Comparison of ENCODE assay signal across 9 cellular contexts in genomic region chr22:24806663-24807001, GRCh38. TPM values are rescaled to one million over a fixed set of nuclear protein-coding genes. Genes with fewer than 3 reads are reported as not detected.
DNase-seq lines count a peak whose midpoint lies in the region; ATAC-seq and TF ChIP-seq lines count a peak whose summit lies in the region.
"Had no signal": no experiment of that assay in that cellular context is flagged by ENCODE, and none has a peak within 500 bp of the region (broad histone marks: within the 10 kb centered on the region; RNA-seq: fewer than 3 reads in every experiment).

No MANE protein-coding gene starts in this region.

- no peaks in the 10 kb centered on the region for H3K36me3 Mint-ChIP-seq in natural killer cell

- DNase-seq in effector memory CD4-positive, alpha-beta T cell: no peak
- DNase-seq in natural killer cell (no peak), SK-N-DZ (ENCODE audit: low spot score) (no peak), GM13977 (ENCODE audit: low spot score) (no peak)

- POLR2A ChIA-PET in HEK293 (lab: Yijun Ruan, JAX): interaction anchor here (1.0 kb wide), 1 partner anchor 251 kb away, joined by 6 read pairs; the partner anchor contains the start of genes GUCD1 and SNRPD3

- TF ChIP-seq CTCF in 22Rv1 (IDR thresholded peaks at IDR 0.05): no peak
- no peak for TF ChIP-seq CTCF in HEK293 (tag by site-specific recombination; IDR thresholded peaks at IDR 0.05)
- TF ChIP-seq CTCF in natural killer cell (IDR thresholded peaks at IDR 0.05): no peak
- TF ChIP-seq CTCF in GM13977 (IDR thresholded peaks at IDR 0.05; ENCODE audit: extremely low read depth, insufficient read depth, missing control alignments): no peak

- intact Hi-C loops in natural killer cell (cut with micrococcal nuclease): loop anchor here (2.0 kb wide), 1 partner anchor 38 kb away; no protein-coding TSS in a partner anchor

- peak overlapping the region; percentile 63 for H3K4me3 ChIP-seq in HEK293 (ENCODE audit: low read depth, low read length)
- peak overlapping the region; percentile 60 for H3K4me3 ChIP-seq in effector memory CD4-positive, alpha-beta T cell (ENCODE audit: insufficient read depth, low read depth, low read length, poor library complexity, severe bottlenecking)

- no peaks in the 10 kb centered on the region for H3K36me3 ChIP-seq in HEK293 (ENCODE audit: control insufficient read depth in 2 of 2, insufficient read depth in 1 of 2, low read length in 2 of 2)
- H3K36me3 ChIP-seq in effector memory CD4-positive, alpha-beta T cell (ENCODE audit: control insufficient read depth, insufficient read depth, low read length): no peaks in the 10 kb centered on the region

- 0 out of 2 replicates have a peak, but pooled peaks cover 2% of the 10 kb centered on the region for H3K4me1 ChIP-seq in HEK293 (ENCODE audit: control insufficient read depth, insufficient read depth, low read length)
- peaks cover 6% of the 10 kb centered on the region for H3K4me1 ChIP-seq in effector memory CD4-positive, alpha-beta T cell (ENCODE audit: control insufficient read depth, insufficient read depth, low read length, poor library complexity, severe bottlenecking)

- no peaks in the 10 kb centered on the region for H3K9me3 Mint-ChIP-seq in natural killer cell

- CTCF ChIA-PET in HEK293 (lab: Yijun Ruan, JAX): interaction anchor here (0.7 to 1.0 kb wide), 3 partner anchors 20 to 82 kb away, joined by 3 to 8 read pairs (median 3); no protein-coding TSS in a partner anchor

- H3K27me3 Mint-ChIP-seq in natural killer cell (ENCODE audit: low read depth in 2 of 2): no peaks in the 10 kb centered on the region

- peaks cover 12 to 30% of the 10 kb centered on the region in 2 donors for H3K4me1 Mint-ChIP-seq in natural killer cell

- peak overlapping the region; percentile 31; the same call in 1 of the 2 replicates for H3K27ac ChIP-seq in 22Rv1
- H3K27ac ChIP-seq in HEK293 (ENCODE audit: extremely low read depth, low read depth, low read length): no peak overlapping the region
- peak overlapping the region; percentile 21 for H3K27ac ChIP-seq in effector memory CD4-positive, alpha-beta T cell (ENCODE audit: insufficient read depth, low read length, poor library complexity, severe bottlenecking)

- H3K27me3 ChIP-seq in effector memory CD4-positive, alpha-beta T cell (replicated peaks; ENCODE audit: control insufficient read depth, insufficient read depth, low read length, poor library complexity, severe bottlenecking): no peaks in the 10 kb centered on the region

- ATAC-seq in natural killer cell (no peak), GM19467 (IDR thresholded peaks at IDR 0.05; ENCODE audit: unreplicated experiment) (no peak), HG02840 (IDR thresholded peaks at IDR 0.05; ENCODE audit: low FRiP score, unreplicated experiment) (no peak)

- H3K27ac Mint-ChIP-seq in natural killer cell: peak overlapping the region in 1 of 2 donors; percentile 40

- H3K4me3 Mint-ChIP-seq in natural killer cell: peak overlapping the region; percentile 72

- in situ Hi-C loops in GM13977 (cut with MboI; ENCODE audit: low pct_unique_long_range_greater_than_20kb, low sequenced_read_pairs, unreplicated experiment): no loop called here

- no peaks in the 10 kb centered on the region for H3K9me3 ChIP-seq in HEK293 (ENCODE audit: control insufficient read depth, insufficient read depth, low read depth, low read length)
- no peaks in the 10 kb centered on the region for H3K9me3 ChIP-seq in effector memory CD4-positive, alpha-beta T cell (ENCODE audit: control insufficient read depth, low read length)

TF ChIP-seq in HEK293, 187 proteins besides CTCF, POLR2A, EP300 and RAD21 (continues in another document):
- TF ChIP-seq SETDB1 (IDR thresholded peaks at IDR 0.05; ENCODE audit: insufficient read length, low read length) (no peak), ELK4 (IDR thresholded peaks at IDR 0.05; ENCODE audit: borderline replicate concordance, low read depth, low read length) (no peak), ZNF2 (tag by site-specific recombination; IDR thresholded peaks at IDR 0.05) (no peak), ZNF837 (tag by site-specific recombination; IDR thresholded peaks at IDR 0.05) (no peak), ZFP37 (tag by site-specific recombination; IDR thresholded peaks at IDR 0.05) (no peak), MEIS1 (CRISPR knock-in tag; IDR thresholded peaks at IDR 0.05; ENCODE audit: borderline replicate concordance) (no peak), PRDM10 (tag by site-specific recombination; IDR thresholded peaks at IDR 0.05) (peak; percentile 34; the same call in 1 of the 2 replicates), ZNF426 (tag by site-specific recombination; IDR thresholded peaks at IDR 0.05) (no peak), ZBTB10 (tag by site-specific recombination; IDR thresholded peaks at IDR 0.05) (0 out of 2 replicates have a peak, but pooled peaks have one; percentile 35), ZNF692 (tag by site-specific recombination; IDR thresholded peaks at IDR 0.05) (no peak), ZNF521 (tag by site-specific recombination; IDR thresholded peaks at IDR 0.05) (no peak), ZNF146 (tag by site-specific recombination; IDR thresholded peaks at IDR 0.05) (no peak), ZNF37A (tag by site-specific recombination; IDR thresholded peaks at IDR 0.05) (no peak)

RNA-seq across cellular contexts. Expression of gene SGSM1, which starts 0.6 kb away (rescaled TPM):
- 10 to 100 TPM; 13.9 to 15.4 (median 13.9) TPM for total RNA-seq in natural killer cell
- polyA plus RNA-seq in SK-N-DZ (2014; cell fraction: cytosol; rRNA removed): 0.06 and 0.13 TPM in 2 replicates
- 0.21 TPM in 2 replicates for polyA plus RNA-seq in SK-N-DZ (2014; cell fraction: nucleus; rRNA removed)

RNA-seq across cellular contexts. Expression of gene PIWIL3, which starts 32.1 kb away (rescaled TPM):
- not detected for total RNA-seq in natural killer cell
- polyA plus RNA-seq in SK-N-DZ (2014; cell fraction: cytosol; rRNA removed): not detected in 2 replicates
- 0.08 TPM in 1 of 2 replicates, not detected in the other for polyA plus RNA-seq in SK-N-DZ (2014; cell fraction: nucleus; rRNA removed)
- total RNA-seq: SK-MEL-5 had no signal
